8 cellular contexts compared by ENCODE assay signal in genomic region chr1:27097484-27097917, GRCh38. TPM values are rescaled to one million over a fixed set of nuclear protein-coding genes. Genes with fewer than 3 reads are reported as not detected.
DNase-seq lines count a peak whose midpoint lies in the region; ATAC-seq lines count a peak whose summit lies in the region.

No MANE protein-coding gene starts in this region.

- DNase-seq in C1 segment of cervical spinal cord (lab: John Stamatoyannopoulos, UW) = peak in 12 of 14 donors; percentile 15 to 81 (median 40)
- DNase-seq in H7 = peak; percentile 91
- DNase-seq in NCI-H526 treated with DMSO at 0.1 percent for 48 hours (lab: John Stamatoyannopoulos, UW) = peak; percentile 28
- peak; percentile 52 to 62 for DNase-seq in activated CD4-positive, alpha-beta T cell treated with anti-CD3 and anti-CD28 coated beads, Interleukin-2, amount 50 U/mL, for 24 hours (ENCODE audit: low read depth in 1 of 2, low spot score in 1 of 2)
- peak; percentile 87 for DNase-seq in ecto neural progenitor cell (ENCODE audit: low spot score)
- DNase-seq in medulla oblongata (ENCODE audit: extremely low spot score) = peak; percentile 81
- peak; percentile 46 for DNase-seq in stimulated activated CD8-positive, alpha-beta memory T cell treated with anti-CD3 and anti-CD28 coated beads, Interleukin-2, amount 100 ng/mL, for 1 hour (ENCODE audit: low read depth in 2 of 2)

- H3K4me3 ChIP-seq in H7 (ENCODE audit: insufficient read depth, low read depth, low read length) = no peak overlapping the region

- no peaks in the 10 kb centered on the region for H3K36me3 ChIP-seq in H7 (replicated peaks; ENCODE audit: control insufficient read depth, insufficient read depth, low read length)

- no peaks in the 10 kb centered on the region for H3K27me3 ChIP-seq in H7 (ENCODE audit: control insufficient read depth, insufficient read depth, low read length)

- ATAC-seq in GM19397 (IDR thresholded peaks at IDR 0.05; ENCODE audit: unreplicated experiment) = no peak

RNA-seq across cellular contexts. Expression of gene SLC9A1, which starts 57.4 kb away (rescaled TPM):
- 12.6 and 13.1 TPM in 2 replicates for total RNA-seq in H7 (2014; rRNA removed; shearing (Covaris generic))

Comparison
In these comparisons a context has a peak if more than half of its experiments do, and no peak if none do; other contexts are left out.
1. DNase-seq: peak in every context shown above with its lines; median percentile 91 in H7; 87 in ecto neural progenitor cell; 81 in medulla oblongata; 57 in activated CD4-positive, alpha-beta T cell treated with anti-CD3 and anti-CD28 coated beads, Interleukin-2, amount 50 U/mL, for 24 hours; 46 in stimulated activated CD8-positive, alpha-beta memory T cell treated with anti-CD3 and anti-CD28 coated beads, Interleukin-2, amount 100 ng/mL, for 1 hour; 40 in C1 segment of cervical spinal cord; 28 in NCI-H526 treated with DMSO at 0.1 percent for 48 hours.